In genomic region chr7:117119192-117119924, GRCh38 we compare ENCODE assay signal across 7 cellular contexts.
DNase-seq lines count a peak whose midpoint lies in the region; ATAC-seq, FAIRE-seq and TF ChIP-seq lines count a peak whose summit lies in the region.

No MANE protein-coding gene starts in this region.

- DNase-seq in GM12891 (ENCODE audit: insufficient read length, low spot score): no peak
- DNase-seq in M059J (ENCODE audit: low read depth): peak; percentile 79
- DNase-seq in activated naive CD8-positive, alpha-beta T cell treated with anti-CD3 and anti-CD28 coated beads, Interleukin-2, amount 50 U/mL, for 16 hours (ENCODE audit: low read depth, low spot score): peak; percentile 57
- DNase-seq in heart right ventricle: peak; percentile 71 to 82
- peak; percentile 74 for DNase-seq in putamen (ENCODE audit: low spot score)

- WGBS in heart right ventricle, 2 donors: 12 to 16% methylated on average over 7 of the region's 7 CpGs

- TF ChIP-seq POLR2A in GM12891 (IDR thresholded peaks at IDR 0.05; ENCODE audit: low read depth, low read length): no peak

- H3K4me1 ChIP-seq in heart right ventricle: peaks cover 0 to 30% (median 8%) of the 10 kb centered on the region in 9 donors

- H3K36me3 ChIP-seq in heart right ventricle: peaks cover 0 to 12% (median 0%) of the 10 kb centered on the region in 9 donors

- peak; percentile 54 for FAIRE-seq in GM12891 (lab: Jason Lieb, UNC)

- no peak overlapping the region for H3K4me3 ChIP-seq in heart right ventricle

- ATAC-seq in SK-N-SH treated with all-trans-retinoic acid at 6 μM for 48 hours (peak; percentile 73), heart right ventricle (peak in 6 of 8 donors; percentile 45 to 76 (median 57)), HG02610 (IDR thresholded peaks at IDR 0.05; ENCODE audit: unreplicated experiment) (no peak)

- H3K9me3 ChIP-seq in heart right ventricle: no peaks in the 10 kb centered on the region

- intact Hi-C loops in heart right ventricle (cut with DNase I): loop anchor here in 9 of 10 donors (1.0 to 10.0 kb wide), 9 partner anchors 55 to 189 kb away; no protein-coding TSS in a partner anchor

- H3K27ac ChIP-seq in heart right ventricle: no peak overlapping the region

- TF ChIP-seq CTCF in heart right ventricle (IDR thresholded peaks at IDR 0.05): peak; percentile 60 to 94 (median 89)

- H3K27me3 ChIP-seq in heart right ventricle: no peaks in the 10 kb centered on the region

TF ChIP-seq in GM12891, 5 proteins besides CTCF, POLR2A, EP300 and RAD21:
- TF ChIP-seq SPI1 (IDR thresholded peaks at IDR 0.05; ENCODE audit: low read depth, low read length) (0 out of 2 replicates have a peak, but pooled peaks have one; percentile 7), POU2F2 (IDR thresholded peaks at IDR 0.05; ENCODE audit: low read depth, low read length) (no peak), PAX5 (IDR thresholded peaks at IDR 0.05; ENCODE audit: insufficient read depth, low read length, severe bottlenecking) (no peak), POLR2AphosphoS5 (IDR thresholded peaks at IDR 0.05; ENCODE audit: low read depth, low read length) (no peak), TAF1 (IDR thresholded peaks at IDR 0.05; ENCODE audit: low read depth, low read length) (no peak)

TF ChIP-seq in SK-N-SH treated with all-trans-retinoic acid at 6 μM for 48 hours, 23 proteins besides CTCF, POLR2A, EP300 and RAD21:
- TF ChIP-seq CSRNP3 (CRISPR knock-in tag; IDR thresholded peaks at IDR 0.05): no peak
- no peak for TF ChIP-seq ISL1 (CRISPR knock-in tag; IDR thresholded peaks at IDR 0.05)
- no peak for TF ChIP-seq ZFP30 (CRISPR knock-in tag; IDR thresholded peaks at IDR 0.05)
- no peak for TF ChIP-seq ARNTL (CRISPR knock-in tag; IDR thresholded peaks at IDR 0.05; ENCODE audit: borderline replicate concordance, low read depth)
- no peak for TF ChIP-seq CSDC2 (CRISPR knock-in tag; IDR thresholded peaks at IDR 0.05)
- TF ChIP-seq GLIS3 (CRISPR knock-in tag; IDR thresholded peaks at IDR 0.05): no peak
- TF ChIP-seq ZNF565 (CRISPR knock-in tag; conservative IDR thresholded peaks at IDR 0.05; ENCODE audit: low read depth): no peak
- TF ChIP-seq PATZ1 (CRISPR knock-in tag; IDR thresholded peaks at IDR 0.05; ENCODE audit: borderline replicate concordance): no peak
- no peak for TF ChIP-seq ZNF8 (CRISPR knock-in tag; IDR thresholded peaks at IDR 0.05)
- no peak for TF ChIP-seq TOX (CRISPR knock-in tag; IDR thresholded peaks at IDR 0.05; ENCODE audit: borderline replicate concordance)
- no peak for TF ChIP-seq RARB (CRISPR knock-in tag; IDR thresholded peaks at IDR 0.05)
- no peak for TF ChIP-seq TCF4 (CRISPR knock-in tag; IDR thresholded peaks at IDR 0.05; ENCODE audit: borderline replicate concordance)
